10 cellular contexts compared by ENCODE assay signal in the genomic region with DNA sequence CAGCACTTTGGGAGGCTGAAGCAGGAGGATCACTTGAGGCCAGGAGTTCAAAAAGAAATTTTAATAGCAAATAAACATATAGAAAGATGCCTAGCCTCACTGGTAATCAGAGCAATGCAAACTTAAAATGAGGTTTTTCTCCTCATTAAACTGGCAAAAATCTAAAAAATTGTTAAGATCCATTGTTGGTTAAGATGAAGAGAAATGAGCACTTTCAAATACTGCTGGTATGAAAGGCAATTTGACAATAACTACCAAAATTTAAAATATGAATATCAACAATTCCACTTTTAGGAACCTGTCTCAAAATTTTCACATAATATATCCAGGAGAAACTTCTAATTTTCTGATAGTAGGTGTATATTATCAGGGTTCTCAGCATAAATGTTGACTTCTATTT.
"Had no signal": no experiment of that assay in that cellular context is flagged by ENCODE, and none has a peak within 500 bp of the region (broad histone marks: within the 10 kb centered on the region; RNA-seq: fewer than 3 reads in every experiment).

No MANE protein-coding gene starts in this region.

- ATAC-seq: HCT116 had no signal

- H3K9me3 ChIP-seq: HAP-1 had no signal

- H3K9ac ChIP-seq: GM23248 had no signal

- H2AFZ ChIP-seq: GM23248 had no signal

- H3K27ac ChIP-seq: GM23248 had no signal

- H3K4me3 ChIP-seq: GM23248, GM23338, HAP-1 had no signal

- H3K36me3 ChIP-seq: HAP-1 had no signal

- H3K4me2 ChIP-seq: GM23338 had no signal

- DNase-seq: GM23248, GOT3, H7, H9, HCEC 1CT, HFFc6 had no signal

- FAIRE-seq: H54 had no signal
